In genomic region chr17:50721194-50722010, GRCh38 we compare ENCODE assay signal across 9 cellular contexts. TPM values are rescaled to one million over a fixed set of nuclear protein-coding genes. Genes with fewer than 3 reads are reported as not detected.
DNase-seq lines count a peak whose midpoint lies in the region; ATAC-seq and TF ChIP-seq lines count a peak whose summit lies in the region.
"Had no signal": no experiment of that assay in that cellular context is flagged by ENCODE, and none has a peak within 500 bp of the region (broad histone marks: within the 10 kb centered on the region; RNA-seq: fewer than 3 reads in every experiment).

No MANE protein-coding gene starts in this region.

- H3K4me3 ChIP-seq in effector memory CD4-positive, alpha-beta T cell (ENCODE audit: insufficient read depth, low read depth, low read length, poor library complexity, severe bottlenecking): peak overlapping the region; percentile 95
- peak overlapping the region; percentile 80 for H3K4me3 ChIP-seq in osteoblast (ENCODE audit: insufficient read depth, low read length)

- no peak for TF ChIP-seq CTCF in osteoblast (IDR thresholded peaks at IDR 0.05; ENCODE audit: extremely low read depth, low read depth, low read length)

- no peaks in the 10 kb centered on the region for H3K36me3 ChIP-seq in effector memory CD4-positive, alpha-beta T cell (ENCODE audit: control insufficient read depth, insufficient read depth, low read length)
- H3K36me3 ChIP-seq in osteoblast (ENCODE audit: insufficient read depth, low read length): no peaks in the 10 kb centered on the region

- H3K27ac ChIP-seq in effector memory CD4-positive, alpha-beta T cell (ENCODE audit: insufficient read depth, low read length, poor library complexity, severe bottlenecking): peak overlapping the region; percentile 95
- peak overlapping the region; percentile 47 for H3K27ac ChIP-seq in osteoblast (ENCODE audit: low read depth, low read length)

- no peaks in the 10 kb centered on the region for H3K27me3 ChIP-seq in effector memory CD4-positive, alpha-beta T cell (replicated peaks; ENCODE audit: control insufficient read depth, insufficient read depth, low read length, poor library complexity, severe bottlenecking)
- H3K27me3 ChIP-seq in osteoblast (ENCODE audit: insufficient read depth, low read length): no peaks in the 10 kb centered on the region

- H4K20me1 ChIP-seq in osteoblast (ENCODE audit: insufficient read depth, low read length): peaks cover 64% of the 10 kb centered on the region

- H3K9me3 ChIP-seq in effector memory CD4-positive, alpha-beta T cell (ENCODE audit: control insufficient read depth, low read length): no peaks in the 10 kb centered on the region
- no peaks in the 10 kb centered on the region for H3K9me3 ChIP-seq in osteoblast (ENCODE audit: low read depth, low read length)

- peaks cover 70% of the 10 kb centered on the region for H3K79me2 ChIP-seq in osteoblast (ENCODE audit: insufficient read depth, low read length)

- H3K4me2 ChIP-seq in osteoblast (ENCODE audit: insufficient read depth, low read length): peak overlapping the region; percentile 92

- H3K4me1 ChIP-seq in effector memory CD4-positive, alpha-beta T cell (ENCODE audit: control insufficient read depth, insufficient read depth, low read length, poor library complexity, severe bottlenecking): peaks cover 17% of the 10 kb centered on the region
- peaks cover 41% of the 10 kb centered on the region for H3K4me1 ChIP-seq in osteoblast (ENCODE audit: insufficient read depth, low read length)

- ATAC-seq in GM18861 (IDR thresholded peaks at IDR 0.05; ENCODE audit: unreplicated experiment): no peak

- no peak overlapping the region for H2AFZ ChIP-seq in osteoblast (ENCODE audit: low read length)

- peak; percentile 40 for DNase-seq in DMS 273 (lab: John Stamatoyannopoulos, UW; ENCODE audit: unreplicated experiment)
- no peak for DNase-seq in DMS 273 treated with DMSO at 0.1 percent for 48 hours (lab: John Stamatoyannopoulos, UW)
- peak; percentile 65 for DNase-seq in OCI-M1 (lab: John Stamatoyannopoulos, UW)
- DNase-seq in effector memory CD4-positive, alpha-beta T cell: no peak
- no peak for DNase-seq in osteoblast (ENCODE audit: insufficient read length, low spot score, missing footprints)
- no peak for DNase-seq in NCI-H1417 treated with DMSO at 0.1 percent for 48 hours (lab: John Stamatoyannopoulos, UW)
- DNase-seq in midbrain (lab: John Stamatoyannopoulos, UW): no peak

RNA-seq across cellular contexts. Expression of gene LUC7L3, which starts 2.0 kb away (rescaled TPM):
- total RNA-seq in osteoblast: 25.6 and 34.7 TPM in 2 replicates

RNA-seq across cellular contexts. Expression of gene ANKRD40, which starts 13.7 kb away (rescaled TPM):
- total RNA-seq in osteoblast: 41.5 and 42.7 TPM in 2 replicates

RNA-seq across cellular contexts. Expression of gene ANKRD40CL, which starts 45.9 kb away (rescaled TPM):
- total RNA-seq in osteoblast: 0.36 TPM in 1 of 2 replicates, not detected in the other
- total RNA-seq: subcutaneous adipose tissue had no signal

Comparison
In these comparisons a context has a peak if more than half of its experiments do, and no peak if none do; other contexts are left out.
1. DNase-seq: peak in DMS 273 (single experiment) and OCI-M1 (single experiment); none in DMS 273 treated with DMSO at 0.1 percent for 48 hours (single experiment), effector memory CD4-positive, alpha-beta T cell (0 of 3), osteoblast (single experiment), NCI-H1417 treated with DMSO at 0.1 percent for 48 hours (single experiment) and midbrain (single experiment).